8 cellular contexts compared by ENCODE assay signal in genomic region chr11:45354976-45355705, GRCh38.
DNase-seq lines count a peak whose midpoint lies in the region; ATAC-seq and TF ChIP-seq lines count a peak whose summit lies in the region.

No MANE protein-coding gene starts in this region.

- peak overlapping the region; percentile 82 for H3K27ac Mint-ChIP-seq in activated naive CD8-positive, alpha-beta T cell

- no peak overlapping the region for H3K9ac ChIP-seq in trophoblast cell (ENCODE audit: low read length)

- H3K9me3 ChIP-seq in cardiac muscle cell (ENCODE audit: low read depth) (no peaks in the 10 kb centered on the region), trophoblast cell (ENCODE audit: insufficient read depth, low read depth, low read length) (no peaks in the 10 kb centered on the region), thymus (ENCODE audit: control insufficient read depth) (no peaks in the 10 kb centered on the region)

- no peaks in the 10 kb centered on the region for H3K79me1 ChIP-seq in trophoblast cell (ENCODE audit: low read length)

- peak; percentile 60; the same call in 1 of the 2 replicates for TF ChIP-seq POLR2A in Raji (IDR thresholded peaks at IDR 0.05; ENCODE audit: insufficient read depth, low read depth, low read length)

- peak overlapping the region; percentile 84 for H3K4me3 Mint-ChIP-seq in activated naive CD8-positive, alpha-beta T cell

- no peak overlapping the region for H2BK120ac ChIP-seq in trophoblast cell (ENCODE audit: insufficient read depth, low read length, poor library complexity)

- no peaks in the 10 kb centered on the region for H3K36me3 ChIP-seq in cardiac muscle cell
- no peaks in the 10 kb centered on the region for H3K36me3 ChIP-seq in trophoblast cell (ENCODE audit: control insufficient read depth in 1 of 2, insufficient read depth in 2 of 2, low read length in 2 of 2)
- H3K36me3 ChIP-seq in thymus (ENCODE audit: control insufficient read depth, insufficient read depth), result no peaks in the 10 kb centered on the region

- WGBS in trophoblast cell (ENCODE audit: extremely low coverage, insufficient coverage, insufficient read length), result no CpG with 5 or more reads among the region's 30 CpGs
- WGBS in thymus, result 11% methylated on average over 30 of the region's 30 CpGs

- H3K4me3 ChIP-seq in cardiac muscle cell (peak overlapping the region; percentile 95), trophoblast cell (ENCODE audit: low read depth, low read length) (peak overlapping the region; percentile 77), thymus (ENCODE audit: low read length) (peak overlapping the region; percentile 76)

- H4K91ac ChIP-seq in trophoblast cell (ENCODE audit: low read depth, low read length), result peak overlapping the region; percentile 20

- H4K12ac ChIP-seq in trophoblast cell (ENCODE audit: low read depth, low read length), result peak overlapping the region; percentile 90

- H3K4me1 ChIP-seq in cardiac muscle cell (ENCODE audit: low read depth) (no peaks in the 10 kb centered on the region), trophoblast cell (ENCODE audit: control insufficient read depth in 1 of 2, insufficient read depth in 2 of 2, low read length in 2 of 2) (peaks cover 0 to 2% of the 10 kb centered on the region in 2 experiments), thymus (ENCODE audit: control insufficient read depth, insufficient read depth, low read length) (peaks cover 3% of the 10 kb centered on the region)

- H3K14ac ChIP-seq in trophoblast cell (ENCODE audit: low read length), result peak overlapping the region; percentile 47

- H2AFZ ChIP-seq in trophoblast cell (ENCODE audit: insufficient read depth, low read length, poor library complexity), result peak overlapping the region; percentile 81

- H3K4me2 ChIP-seq in trophoblast cell (ENCODE audit: low read length), result peak overlapping the region; percentile 81

- H3K4ac ChIP-seq in trophoblast cell (ENCODE audit: low read depth, low read length), result no peak overlapping the region

- H2BK12ac ChIP-seq in trophoblast cell (ENCODE audit: low read length), result no peak overlapping the region

- DNase-seq in AG20443 (ENCODE audit: low spot score) (peak; percentile 34), HUDEP-2 (lab: John Stamatoyannopoulos, UW; ENCODE audit: unreplicated experiment in 76 of 76) (peak in 41 of 76 experiments; percentile 5 to 69 (median 41)), cardiac muscle cell (ENCODE audit: low read depth in 1 of 2, low spot score in 1 of 2) (peak; percentile 86 to 89), trophoblast cell (peak; percentile 59 to 77)

- peaks cover 6% of the 10 kb centered on the region for H3K36me3 Mint-ChIP-seq in activated naive CD8-positive, alpha-beta T cell

- no peak overlapping the region for H2AK5ac ChIP-seq in trophoblast cell (ENCODE audit: low read length)

- ATAC-seq in GM19397 (IDR thresholded peaks at IDR 0.05; ENCODE audit: unreplicated experiment), result peak; percentile 94

- H3K27me3 Mint-ChIP-seq in activated naive CD8-positive, alpha-beta T cell, result peaks cover 2% of the 10 kb centered on the region

- H3K4me1 Mint-ChIP-seq in activated naive CD8-positive, alpha-beta T cell (ENCODE audit: low read depth), result peaks cover 15% of the 10 kb centered on the region

- H4K8ac ChIP-seq in trophoblast cell (ENCODE audit: low read depth, low read length), result peak overlapping the region; percentile 56

- peak overlapping the region; percentile 38 for H3K27ac ChIP-seq in cardiac muscle cell
- no peak overlapping the region for H3K27ac ChIP-seq in trophoblast cell (ENCODE audit: low read depth, low read length)
- peak overlapping the region; percentile 68 for H3K27ac ChIP-seq in thymus (ENCODE audit: low read depth)

- no peak overlapping the region for H3K23ac ChIP-seq in trophoblast cell (ENCODE audit: low read length)

- no peaks in the 10 kb centered on the region for H3K79me2 ChIP-seq in trophoblast cell (ENCODE audit: control insufficient read depth, insufficient read depth, low read length, poor library complexity)

- peak overlapping the region; percentile 54 for H3K18ac ChIP-seq in trophoblast cell (ENCODE audit: low read length)

- H2BK5ac ChIP-seq in trophoblast cell (ENCODE audit: low read depth, low read length, poor library complexity), result no peak overlapping the region

- H3K9me3 Mint-ChIP-seq in activated naive CD8-positive, alpha-beta T cell (ENCODE audit: low read depth), result no peaks in the 10 kb centered on the region

- TF ChIP-seq CTCF in cardiac muscle cell (IDR thresholded peaks at IDR 0.05; ENCODE audit: low read depth, low read length), result no peak

- H3K27me3 ChIP-seq in cardiac muscle cell, result peaks cover 9% of the 10 kb centered on the region
- H3K27me3 ChIP-seq in trophoblast cell (ENCODE audit: insufficient read depth, low read length), result no peaks in the 10 kb centered on the region
- H3K27me3 ChIP-seq in thymus (ENCODE audit: control insufficient read depth, insufficient read depth), result no peaks in the 10 kb centered on the region

Comparison
In these comparisons a context has a peak if more than half of its experiments do, and no peak if none do; other contexts are left out.
1. DNase-seq: peak in every context shown above with its lines; median percentile 88 in cardiac muscle cell; 68 in trophoblast cell; 41 in HUDEP-2; 34 in AG20443.